Comparison of ENCODE assay signal across 24 cellular contexts in genomic region chr14:48974994-48975393, GRCh38.
DNase-seq lines count a peak whose midpoint lies in the region; ATAC-seq, FAIRE-seq and TF ChIP-seq lines count a peak whose summit lies in the region.
"Had no signal": no experiment of that assay in that cellular context is flagged by ENCODE, and none has a peak within 500 bp of the region (broad histone marks: within the 10 kb centered on the region; RNA-seq: fewer than 3 reads in every experiment).

No MANE protein-coding gene starts in this region.

- no peak overlapping the region for H3K4me2 ChIP-seq in GM12878 (ENCODE audit: control insufficient read depth, insufficient read depth)
- no peak overlapping the region for H3K4me2 ChIP-seq in smooth muscle cell
- H3K4me2 ChIP-seq: BLaER1 treated with 17β-estradiol and CSF1 and Interleukin-3, amounts not matched to agents 10 nM and 100 nM had no signal

- in situ Hi-C loops in GM12878 (cut with MboI) = no loop called here

- H2AFZ ChIP-seq in GM12878 (ENCODE audit: control insufficient read depth, low read depth, low read length) (no peak overlapping the region), smooth muscle cell (ENCODE audit: low read depth) (no peak overlapping the region)

- H3K36me3 ChIP-seq in GM12878 (ENCODE audit: control insufficient read depth in 2 of 2, insufficient read depth in 2 of 2, low read length in 1 of 2) (no peaks in the 10 kb centered on the region), smooth muscle cell (ENCODE audit: low read depth) (no peaks in the 10 kb centered on the region)
- H3K36me3 ChIP-seq: BLaER1 treated with 17β-estradiol and CSF1 and Interleukin-3, amounts not matched to agents 10 nM and 100 nM; thoracic aorta had no signal

- no peak overlapping the region for H3K27ac ChIP-seq in GM12878 (ENCODE audit: control insufficient read depth, insufficient read depth)
- peak overlapping the region; percentile 89 for H3K27ac ChIP-seq in smooth muscle cell (ENCODE audit: low read depth)
- H3K27ac ChIP-seq: BLaER1 treated with 17β-estradiol and CSF1 and Interleukin-3, amounts not matched to agents 10 nM and 100 nM; body of pancreas; thoracic aorta had no signal

- H3K9me3 ChIP-seq in GM12878 (replicated peaks; ENCODE audit: control insufficient read depth, insufficient read depth, low read length) = no peaks in the 10 kb centered on the region
- H3K9me3 ChIP-seq in smooth muscle cell (replicated peaks; ENCODE audit: low read depth) = no peaks in the 10 kb centered on the region
- H3K9me3 ChIP-seq: body of pancreas, thoracic aorta had no signal

- intact Hi-C loops in GM12878 (cut with micrococcal nuclease; ENCODE audit: unreplicated experiment) = no loop called here

- H3K9ac ChIP-seq in GM12878 (ENCODE audit: control insufficient read depth, insufficient read depth, low read length) (no peak overlapping the region), smooth muscle cell (ENCODE audit: low read depth) (no peak overlapping the region)
- H3K9ac ChIP-seq: BLaER1 treated with 17β-estradiol and CSF1 and Interleukin-3, amounts not matched to agents 10 nM and 100 nM had no signal

- H3K79me2 ChIP-seq in GM12878 (ENCODE audit: control insufficient read depth, insufficient read depth, low read length) = no peaks in the 10 kb centered on the region
- H3K79me2 ChIP-seq in smooth muscle cell (ENCODE audit: low read depth) = no peaks in the 10 kb centered on the region

- CTCF ChIA-PET in GM12878 (lab: Yijun Ruan, JAX) = no interaction called here

- H4K20me1 ChIP-seq in GM12878 (ENCODE audit: control insufficient read depth, insufficient read depth) = no peaks in the 10 kb centered on the region
- no peaks in the 10 kb centered on the region for H4K20me1 ChIP-seq in smooth muscle cell (ENCODE audit: low read depth)
- H4K20me1 ChIP-seq: BLaER1 treated with 17β-estradiol and CSF1 and Interleukin-3, amounts not matched to agents 10 nM and 100 nM had no signal

- 0 out of 3 replicates have a peak, but pooled peaks have one; percentile 30 for ATAC-seq in GM12878
- no peak for ATAC-seq in HG03108 (IDR thresholded peaks at IDR 0.05; ENCODE audit: unreplicated experiment)
- no peak for ATAC-seq in SK-N-SH treated with all-trans-retinoic acid at 6 μM for 48 hours
- ATAC-seq: body of pancreas; naive thymus-derived CD8-positive, alpha-beta T cell; Right ventricle myocardium inferior had no signal

- no TSS peak for BruUV-seq in GM12878 (replicated peaks; lab: Mats Ljungman, UMichigan)

- no peak for TF ChIP-seq EP300 in GM12878 (IDR thresholded peaks at IDR 0.05; ENCODE audit: borderline replicate concordance in 1 of 2, control insufficient read depth in 1 of 2, low read depth in 2 of 2, low read length in 2 of 2)

- H3K4me3 ChIP-seq in GM12878 (no peak overlapping the region), smooth muscle cell (no peak overlapping the region)
- H3K4me3 ChIP-seq: BLaER1 treated with 17β-estradiol and CSF1 and Interleukin-3, amounts not matched to agents 10 nM and 100 nM; body of pancreas; thoracic aorta had no signal

- FAIRE-seq in GM12878 (lab: Jason Lieb, UNC) = no peak
- FAIRE-seq: keratinocyte had no signal

- peaks cover 25% of the 10 kb centered on the region for H3F3A ChIP-seq in smooth muscle cell (ENCODE audit: low read depth)

- TF ChIP-seq CTCF in GM12872 (IDR thresholded peaks at IDR 0.05; ENCODE audit: insufficient read depth, low read depth, low read length) = peak; percentile 34; the same call in 1 of the 3 replicates
- TF ChIP-seq CTCF in GM12878 (IDR thresholded peaks at IDR 0.05 in 2 of 3, conservative IDR thresholded peaks at IDR 0.05 in 1 of 3; ENCODE audit: control insufficient read depth in 2 of 3, extremely low read depth in 1 of 3, insufficient read depth in 1 of 3, low read depth in 3 of 3, low read length in 3 of 3) = peak in 1 of 3 experiments; percentile 9; a peak in 1 of 6 replicates
- TF ChIP-seq CTCF in smooth muscle cell (IDR thresholded peaks at IDR 0.05; ENCODE audit: borderline replicate concordance, insufficient read depth, poor library complexity, severe bottlenecking) = no peak

- RAD21 ChIA-PET in GM12878 (lab: Charles Lee; ENCODE audit: unreplicated experiment) = no interaction called here

- 50% methylated on average over 1 of the region's 1 CpG for WGBS in GM12878 (ENCODE audit: insufficient coverage, insufficient replicate concordance, low lambda C conversion rate, missing lambda C conversion rate)
- WGBS in smooth muscle cell (ENCODE audit: low lambda C conversion rate) = 81% methylated on average over 1 of the region's 1 CpG

- POLR2A ChIA-PET in GM12878 (lab: Charles Lee) = no interaction called here

- H3K4me1 ChIP-seq in GM12878 (ENCODE audit: control insufficient read depth, insufficient read depth, low read length) = no peaks in the 10 kb centered on the region
- H3K4me1 ChIP-seq in smooth muscle cell (ENCODE audit: low read depth) = peaks cover 36% of the 10 kb centered on the region
- H3K4me1 ChIP-seq: BLaER1 treated with 17β-estradiol and CSF1 and Interleukin-3, amounts not matched to agents 10 nM and 100 nM; body of pancreas had no signal

- SMC1A ChIA-PET in GM12878 (lab: Charles Lee; ENCODE audit: uncharacterized antibody, unreplicated experiment) = no interaction called here

- no peak for TF ChIP-seq RAD21 in GM12878 (IDR thresholded peaks at IDR 0.05; ENCODE audit: insufficient read depth, low read depth, low read length)

- no peak for TF ChIP-seq POLR2A in GM12878 (IDR thresholded peaks at IDR 0.05; ENCODE audit: low read depth, low read length)

- DNase-seq in NAMALWA (ENCODE audit: low spot score) (peak; percentile 8), GM12878 (ENCODE audit: low read depth, low spot score) (no peak), smooth muscle cell (lab: John Stamatoyannopoulos, UW; ENCODE audit: unreplicated experiment) (no peak), SHP77 (lab: John Stamatoyannopoulos, UW) (no peak)
- DNase-seq: activated B cell treated with CpG ODN at 0.5 μM for 24 hours; activated CD4-positive, alpha-beta T cell treated with anti-CD3 and anti-CD28 coated beads, Interleukin-2, amount 50 U/mL, for 1 hour; activated naive CD4-positive, alpha-beta T cell treated with Interleukin-2 at 50 U/mL for 16 hours; activated T-cell treated with anti-CD3 and anti-CD28 coated beads, Interleukin-2, amount 50 U/mL, for 48 hours; body of pancreas; cerebellar nuclear complex; COR-L47; GOT3; naive thymus-derived CD8-positive, alpha-beta T cell; NCI-H1105 treated with DMSO at 0.1 percent for 48 hours; NCI-H446; SW 1271; T1000 had no signal

- H3K27me3 ChIP-seq in GM12878 (replicated peaks in 1 of 2; ENCODE audit: control insufficient read depth in 2 of 2, insufficient read depth in 2 of 2, low read length in 1 of 2) (no peaks in the 10 kb centered on the region), smooth muscle cell (ENCODE audit: low read depth) (no peaks in the 10 kb centered on the region)
- H3K27me3 ChIP-seq: BLaER1 treated with 17β-estradiol and CSF1 and Interleukin-3, amounts not matched to agents 10 nM and 100 nM; body of pancreas had no signal

TF ChIP-seq in GM12878, 131 proteins besides CTCF, POLR2A, EP300 and RAD21 (continues in another document):
- no peak for TF ChIP-seq CEBPZ (IDR thresholded peaks at IDR 0.05; ENCODE audit: low read depth, low read length)
- TF ChIP-seq BRCA1 (IDR thresholded peaks at IDR 0.05; ENCODE audit: low read depth, low read length) = no peak

TF ChIP-seq in SK-N-SH treated with all-trans-retinoic acid at 6 μM for 48 hours, 23 proteins besides CTCF, POLR2A, EP300 and RAD21:
- TF ChIP-seq PPARA (CRISPR knock-in tag; IDR thresholded peaks at IDR 0.05; ENCODE audit: borderline replicate concordance) (no peak), ISL1 (CRISPR knock-in tag; IDR thresholded peaks at IDR 0.05) (no peak), SNAI2 (CRISPR knock-in tag; IDR thresholded peaks at IDR 0.05) (no peak), ZNF70 (CRISPR knock-in tag; IDR thresholded peaks at IDR 0.05) (no peak), ESRRG (CRISPR knock-in tag; IDR thresholded peaks at IDR 0.05) (no peak), POU6F1 (CRISPR knock-in tag; IDR thresholded peaks at IDR 0.05; ENCODE audit: borderline replicate concordance, low read depth) (no peak), BACH2 (CRISPR knock-in tag; IDR thresholded peaks at IDR 0.05; ENCODE audit: borderline replicate concordance) (no peak), CSRNP3 (CRISPR knock-in tag; IDR thresholded peaks at IDR 0.05) (no peak)
